Comparison of ENCODE assay signal across 30 cellular contexts in the genomic region with DNA sequence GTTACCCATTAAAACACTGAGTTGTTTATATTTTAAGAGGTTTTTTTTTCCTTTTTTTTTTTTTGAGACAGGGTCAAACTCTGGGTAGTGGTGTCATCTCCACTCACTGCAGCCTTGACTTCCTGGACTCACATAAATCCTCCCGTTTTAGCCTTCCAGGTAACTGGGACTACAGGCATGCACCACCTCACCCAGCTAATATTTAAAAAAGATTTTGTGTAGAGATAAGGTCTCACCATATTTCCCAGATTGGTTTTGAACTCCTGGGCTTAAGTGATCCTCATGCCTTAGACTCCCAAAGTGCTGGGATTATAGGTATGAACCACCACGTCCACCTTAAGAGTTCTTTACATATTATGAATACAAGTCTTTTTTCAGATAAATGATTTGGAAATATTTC.
A peak's percentile ranks its signal among the peaks of the same experiment; 100 is the strongest.
DNase-seq lines count a peak whose midpoint lies in the region; ATAC-seq, FAIRE-seq and TF ChIP-seq lines count a peak whose summit lies in the region.
"Had no signal": no experiment of that assay in that cellular context is flagged by ENCODE, and none has a peak within 500 bp of the region (broad histone marks: within the 10 kb centered on the region; RNA-seq: fewer than 3 reads in every experiment).

No MANE protein-coding gene starts in this region.

- POLR2A ChIA-PET in PC-3 (lab: Charles Lee; ENCODE audit: unreplicated experiment) = no interaction called here

- H3K4me2 ChIP-seq in PC-3 (ENCODE audit: low read length) (no peak overlapping the region), trophoblast cell (ENCODE audit: low read length) (no peak overlapping the region)
- H3K4me2 ChIP-seq: A549; BLaER1; BLaER1 treated with 17β-estradiol and CSF1 and Interleukin-3, amounts not matched to agents 10 nM and 100 nM had no signal

- no peak overlapping the region for H2AK5ac ChIP-seq in trophoblast cell (ENCODE audit: low read length)

- H2AFZ ChIP-seq in PC-3 (ENCODE audit: low read length) (no peak overlapping the region), trophoblast cell (ENCODE audit: insufficient read depth, low read length, poor library complexity) (no peak overlapping the region)

- H3K9me3 ChIP-seq in PC-3 (ENCODE audit: low read length) (no peaks in the 10 kb centered on the region), trophoblast cell (ENCODE audit: insufficient read depth, low read depth, low read length) (no peaks in the 10 kb centered on the region)
- H3K9me3 ChIP-seq: A549, BE2C had no signal

- H3K4me1 ChIP-seq in PC-3 (ENCODE audit: insufficient read depth, low read length) (0 out of 2 replicates have a peak, but pooled peaks cover 5% of the 10 kb centered on the region), trophoblast cell (ENCODE audit: control insufficient read depth in 1 of 2, insufficient read depth in 2 of 2, low read length in 2 of 2) (no peaks in the 10 kb centered on the region)
- H3K4me1 ChIP-seq: A549; BE2C; BLaER1; BLaER1 treated with 17β-estradiol and CSF1 and Interleukin-3, amounts not matched to agents 10 nM and 100 nM had no signal

- no peak overlapping the region for H3K4ac ChIP-seq in trophoblast cell (ENCODE audit: low read depth, low read length)

- H3K14ac ChIP-seq in trophoblast cell (ENCODE audit: low read length) = no peak overlapping the region

- no peaks in the 10 kb centered on the region for H3K27me3 ChIP-seq in PC-3 (ENCODE audit: low read length)
- no peaks in the 10 kb centered on the region for H3K27me3 ChIP-seq in trophoblast cell (ENCODE audit: insufficient read depth, low read length)
- H3K27me3 ChIP-seq: BE2C; BLaER1; BLaER1 treated with 17β-estradiol and CSF1 and Interleukin-3, amounts not matched to agents 10 nM and 100 nM had no signal

- no peak overlapping the region for H3K27ac ChIP-seq in PC-3 (ENCODE audit: low read length)
- no peak overlapping the region for H3K27ac ChIP-seq in trophoblast cell (ENCODE audit: low read depth, low read length)
- H3K27ac ChIP-seq: 22Rv1; A549; BLaER1; BLaER1 treated with 17β-estradiol and CSF1 and Interleukin-3, amounts not matched to agents 10 nM and 100 nM; C4-2B had no signal

- H3K4me3 ChIP-seq in PC-3 (ENCODE audit: low read length) (no peak overlapping the region), trophoblast cell (ENCODE audit: low read depth, low read length) (no peak overlapping the region)
- H3K4me3 ChIP-seq: A549; BLaER1; BLaER1 treated with 17β-estradiol and CSF1 and Interleukin-3, amounts not matched to agents 10 nM and 100 nM had no signal

- intact Hi-C loops in PC-3 (cut with micrococcal nuclease) = no loop called here

- TF ChIP-seq CTCF in PC-3 (conservative IDR thresholded peaks at IDR 0.05; ENCODE audit: low read depth, low read length) (no peak), D721Med (IDR thresholded peaks at IDR 0.05; ENCODE audit: insufficient read depth, missing control alignments) (no peak)

- no peaks in the 10 kb centered on the region for H3K79me1 ChIP-seq in trophoblast cell (ENCODE audit: low read length)

- no peaks in the 10 kb centered on the region for H3F3A ChIP-seq in PC-3 (ENCODE audit: low read length, unreplicated experiment)

- H3K9ac ChIP-seq in PC-3 (ENCODE audit: low read length) (no peak overlapping the region), trophoblast cell (ENCODE audit: low read length) (no peak overlapping the region)
- H3K9ac ChIP-seq: BLaER1; BLaER1 treated with 17β-estradiol and CSF1 and Interleukin-3, amounts not matched to agents 10 nM and 100 nM had no signal

- H3K9me2 ChIP-seq in PC-3 (replicated peaks; ENCODE audit: low read length) = no peaks in the 10 kb centered on the region

- no peak overlapping the region for H2BK120ac ChIP-seq in trophoblast cell (ENCODE audit: insufficient read depth, low read length, poor library complexity)

- no peak overlapping the region for H3K18ac ChIP-seq in trophoblast cell (ENCODE audit: low read length)

- H4K12ac ChIP-seq in trophoblast cell (ENCODE audit: low read depth, low read length) = no peak overlapping the region

- no peak for ATAC-seq in PC-3
- ATAC-seq: A549; CD8-positive, alpha-beta T cell had no signal

- H4K91ac ChIP-seq in trophoblast cell (ENCODE audit: low read depth, low read length) = no peak overlapping the region

- no CpG with 5 or more reads among the region's 2 CpGs for WGBS in trophoblast cell (ENCODE audit: extremely low coverage, insufficient coverage, insufficient read length)

- FAIRE-seq in D721Med (lab: Jason Lieb, UNC) = no peak
- FAIRE-seq: A204.1 had no signal

- BruUV-seq in PC-3 (replicated peaks; lab: Mats Ljungman, UMichigan) = no TSS peak

- CTCF ChIA-PET in PC-3 (lab: Charles Lee) = no interaction called here

- H2BK12ac ChIP-seq in trophoblast cell (ENCODE audit: low read length) = no peak overlapping the region

- H3K36me3 ChIP-seq in PC-3 (ENCODE audit: low read depth, low read length) (peaks cover 6% of the 10 kb centered on the region), trophoblast cell (ENCODE audit: control insufficient read depth in 1 of 2, insufficient read depth in 2 of 2, low read length in 2 of 2) (peaks cover 2 to 3% of the 10 kb centered on the region in 2 experiments)

- no peak overlapping the region for H3K23ac ChIP-seq in trophoblast cell (ENCODE audit: low read length)

- H4K20me1 ChIP-seq in PC-3 (ENCODE audit: low read length) = no peaks in the 10 kb centered on the region
- H4K20me1 ChIP-seq: BLaER1; BLaER1 treated with 17β-estradiol and CSF1 and Interleukin-3, amounts not matched to agents 10 nM and 100 nM had no signal

- DNase-seq in PC-3 = peak; percentile 39
- DNase-seq in trophoblast cell = peak; percentile 4 to 76
- no peak for DNase-seq in SHP77 treated with DMSO at 0.1 percent for 48 hours (lab: John Stamatoyannopoulos, UW)
- DNase-seq in D721Med (ENCODE audit: insufficient read length, low spot score) = no peak
- DNase-seq: 8988T; ACHN; AML-193; BE2C; C1 segment of cervical spinal cord; Caco-2; Calu3; CD4-positive, alpha-beta memory T cell; CD4-positive, alpha-beta T cell; CD4-positive, CD25-positive, alpha-beta regulatory T cell; CD8-positive, alpha-beta memory T cell; CD8-positive, alpha-beta T cell; COR-L47; DMS 273 treated with DMSO at 0.1 percent for 48 hours; DMS153; DMS53; DMS79; DMS79 treated with DMSO at 0.1 percent for 48 hours; DND-41; EL had no signal

- no peaks in the 10 kb centered on the region for H3K79me2 ChIP-seq in PC-3 (ENCODE audit: low read length)
- H3K79me2 ChIP-seq in trophoblast cell (ENCODE audit: control insufficient read depth, insufficient read depth, low read length, poor library complexity) = no peaks in the 10 kb centered on the region

- H4K8ac ChIP-seq in trophoblast cell (ENCODE audit: low read depth, low read length) = no peak overlapping the region

- H2BK5ac ChIP-seq in trophoblast cell (ENCODE audit: low read depth, low read length, poor library complexity) = no peak overlapping the region

Comparison
In these comparisons a context has a peak if more than half of its experiments do, and no peak if none do; other contexts are left out.
1. DNase-seq: peak in PC-3 (single experiment) and trophoblast cell (2 of 2); none in SHP77 treated with DMSO at 0.1 percent for 48 hours (single experiment) and D721Med (single experiment).